14 cellular contexts compared by ENCODE assay signal in genomic region chrX:97876697-97877407, GRCh38.
"Had no signal": no experiment of that assay in that cellular context is flagged by ENCODE, and none has a peak within 500 bp of the region (broad histone marks: within the 10 kb centered on the region; RNA-seq: fewer than 3 reads in every experiment).

No MANE protein-coding gene starts in this region.

- H3K4me1 ChIP-seq: left lung, parathyroid adenoma, sigmoid colon, spleen had no signal

- H3K27me3 ChIP-seq: left lung, sigmoid colon, spleen had no signal

- DNase-seq: activated CD4-positive, alpha-beta memory T cell treated with anti-CD3 and anti-CD28 coated beads, Interleukin-2, amount 10 ng/mL, durations not matched to agents 7 days and 5 days; activated CD4-positive, alpha-beta T cell treated with anti-CD3 and anti-CD28 coated beads for 36 hours; activated naive CD4-positive, alpha-beta T cell treated with anti-CD3 and anti-CD28 coated beads, Interleukin-2, amount 10 ng/mL, durations not matched to agents 7 days and 5 days; activated T-cell treated with anti-CD3 and anti-CD28 coated beads, Interleukin-2, amount 50 U/mL, for 24 hours; hippocampal formation; kidney; left lung; naive B cell; sigmoid colon; spleen; stimulated activated naive CD8-positive, alpha-beta T cell treated with anti-CD3 and anti-CD28 coated beads, Interleukin-15, amount 100 ng/mL, for 72 hours; WERI-Rb-1 had no signal

- H3K4me3 ChIP-seq: left lung, sigmoid colon, spleen had no signal

- H3K36me3 ChIP-seq: left lung, sigmoid colon, spleen, WERI-Rb-1 had no signal

- ATAC-seq: activated CD4-positive, alpha-beta T cell treated with anti-CD3 and anti-CD28 coated beads for 36 hours; left lung; stimulated activated naive CD8-positive, alpha-beta T cell treated with anti-CD3 and anti-CD28 coated beads, Interleukin-15, amount 100 ng/mL, for 72 hours had no signal

- H3K9me3 ChIP-seq: left lung, sigmoid colon, spleen had no signal

- H3K27ac ChIP-seq: epithelial cell of prostate, left lung, parathyroid adenoma, sigmoid colon, spleen, WERI-Rb-1 had no signal
